In genomic region chr9:129109952-129110739, GRCh38 we compare ENCODE assay signal across 8 cellular contexts. TPM values are rescaled to one million over a fixed set of nuclear protein-coding genes. Genes with fewer than 3 reads are reported as not detected.
A peak's percentile ranks its signal among the peaks of the same experiment; 100 is the strongest.
DNase-seq lines count a peak whose midpoint lies in the region; ATAC-seq and TF ChIP-seq lines count a peak whose summit lies in the region.

No MANE protein-coding gene starts in this region.

- no peaks in the 10 kb centered on the region for H3K27me3 ChIP-seq in CD4-positive, alpha-beta T cell (ENCODE audit: control insufficient read depth, insufficient read depth, low read length)
- H3K27me3 ChIP-seq in NT2/D1 (ENCODE audit: insufficient read depth, insufficient read length), result peaks cover 23% of the 10 kb centered on the region
- H3K27me3 ChIP-seq in lower lobe of right lung (ENCODE audit: low read depth), result no peaks in the 10 kb centered on the region
- H3K27me3 ChIP-seq in tibial nerve, result no peaks in the 10 kb centered on the region

- ATAC-seq in CD4-positive, alpha-beta T cell (ENCODE audit: poor library complexity), result no peak
- ATAC-seq in GM21576 (IDR thresholded peaks at IDR 0.05; ENCODE audit: unreplicated experiment), result peak; percentile 3
- peak; percentile 1 to 43 for ATAC-seq in lower lobe of right lung
- ATAC-seq in GM19328 (IDR thresholded peaks at IDR 0.05; ENCODE audit: unreplicated experiment), result no peak

- no peak for TF ChIP-seq CTCF in CD4-positive, alpha-beta T cell (IDR thresholded peaks at IDR 0.05)
- TF ChIP-seq CTCF in coronary artery (IDR thresholded peaks at IDR 0.05) (no peak), lower lobe of right lung (IDR thresholded peaks at IDR 0.05) (no peak), tibial nerve (IDR thresholded peaks at IDR 0.05) (no peak)

- 2 to 20% methylated on average over 11 to 54 of the region's 64 CpGs for WGBS in tibial nerve, 2 donors

- peak overlapping the region; percentile 80 for H3K4me3 ChIP-seq in NT2/D1 (ENCODE audit: insufficient read length, low read depth)
- H3K4me3 ChIP-seq in coronary artery, result peak overlapping the region; percentile 99
- peak overlapping the region; percentile 73 for H3K4me3 ChIP-seq in lower lobe of right lung
- H3K4me3 ChIP-seq in tibial nerve, result peak overlapping the region; percentile 71 to 97 (median 88)

- no peaks in the 10 kb centered on the region for H3K27me3 Mint-ChIP-seq in CD4-positive, alpha-beta T cell

- intact Hi-C loops in CD4-positive, alpha-beta T cell (cut with DNase I, micrococcal nuclease), result loop anchor here (1.0 to 2.0 kb wide), 6 partner anchors 27 to 163 kb away; partner anchors contain the start of genes MIGA2 (in 2 of the 2), DOLK (in 1 of the 2), DOLPP1 (in 1 of the 2) and NUP188 (in 1 of the 2)
- intact Hi-C loops in lower lobe of right lung (cut with DNase I), result no loop called here

- peaks cover 33% of the 10 kb centered on the region for H3K4me1 Mint-ChIP-seq in CD4-positive, alpha-beta T cell (ENCODE audit: low read depth)

- no peaks in the 10 kb centered on the region for H3K9me3 Mint-ChIP-seq in CD4-positive, alpha-beta T cell

- peak overlapping the region; percentile 86 for H3K9ac ChIP-seq in NT2/D1 (ENCODE audit: insufficient read length, low read depth)

- POLR2A ChIA-PET in CD4-positive, alpha-beta T cell (lab: Charles Lee), result interaction anchor here (0.9 to 3.0 kb wide), 4 partner anchors 12 to 82 kb away, joined by 3 to 15 read pairs (median 4); partner anchors contain the start of genes DOLPP1, MIGA2 and SH3GLB2

- H3K27ac Mint-ChIP-seq in CD4-positive, alpha-beta T cell, result peak overlapping the region; percentile 92

- no peak for TF ChIP-seq POLR2A in tibial nerve (IDR thresholded peaks at IDR 0.05)

- H3K4me1 ChIP-seq in NT2/D1 (ENCODE audit: insufficient read depth, insufficient read length) (peaks cover 4% of the 10 kb centered on the region), lower lobe of right lung (peaks cover 39% of the 10 kb centered on the region), tibial nerve (peaks cover 0 to 50% (median 26%) of the 10 kb centered on the region in 4 donors)

- peak in 1 of 10 experiments; percentile 5 for DNase-seq in CD4-positive, alpha-beta T cell
- DNase-seq in NT2/D1 (ENCODE audit: low read depth, low spot score), result no peak
- DNase-seq in coronary artery (ENCODE audit: low spot score), result peak; percentile 85
- DNase-seq in lower lobe of right lung, result no peak
- DNase-seq in tibial nerve (ENCODE audit: low spot score in 2 of 2), result peak in 1 of 2 donors; percentile 29
- no peak for DNase-seq in SIG-M5 (lab: John Stamatoyannopoulos, UW)

- peak overlapping the region; percentile 98 for H3K4me3 Mint-ChIP-seq in CD4-positive, alpha-beta T cell

- no peaks in the 10 kb centered on the region for H3K9me3 ChIP-seq in CD4-positive, alpha-beta T cell (ENCODE audit: control insufficient read depth, low read length)
- H3K9me3 ChIP-seq in NT2/D1 (ENCODE audit: insufficient read depth, low read length) (no peaks in the 10 kb centered on the region), lower lobe of right lung (no peaks in the 10 kb centered on the region), tibial nerve (no peaks in the 10 kb centered on the region)

- TF ChIP-seq EP300 in tibial nerve (IDR thresholded peaks at IDR 0.05), result no peak

- H3K36me3 ChIP-seq in NT2/D1 (ENCODE audit: insufficient read depth, insufficient read length, low read length), result peaks cover 6% of the 10 kb centered on the region
- peaks cover 14% of the 10 kb centered on the region for H3K36me3 ChIP-seq in lower lobe of right lung
- H3K36me3 ChIP-seq in tibial nerve, result peaks cover 0 to 32% (median 0%) of the 10 kb centered on the region in 3 donors

- CTCF ChIA-PET in CD4-positive, alpha-beta T cell (lab: Charles Lee), result interaction anchor here (0.5 to 1.0 kb wide), 2 partner anchors 35 to 689 kb away, joined by 3 to 4 read pairs; no protein-coding TSS in a partner anchor

- H3K27ac ChIP-seq in CD4-positive, alpha-beta T cell (ENCODE audit: low read depth, low read length), result no peak overlapping the region
- peak overlapping the region; percentile 88 to 91 for H3K27ac ChIP-seq in coronary artery
- peak overlapping the region; percentile 93 for H3K27ac ChIP-seq in lower lobe of right lung
- peak overlapping the region; percentile 63 to 96 (median 92) for H3K27ac ChIP-seq in tibial nerve

- H3K36me3 Mint-ChIP-seq in CD4-positive, alpha-beta T cell (ENCODE audit: low read depth), result peaks cover 15% of the 10 kb centered on the region

RNA-seq across cellular contexts. Expression of gene CRAT, which starts 0.4 kb away (rescaled TPM):
- total RNA-seq in CD4-positive, alpha-beta T cell, result 1 to 10 TPM; 7.1 to 9.4 TPM
- total RNA-seq in lower lobe of right lung (23.2 TPM), tibial nerve (10 to 100 TPM; 42.7 to 81.8 (median 63.2) TPM)

RNA-seq across cellular contexts. Expression of gene PTPA, which starts 1.1 kb away (rescaled TPM):
- 10 to 100 TPM; 21.6 to 23.3 TPM for total RNA-seq in CD4-positive, alpha-beta T cell
- total RNA-seq in lower lobe of right lung (100 TPM), tibial nerve (10 to 100 TPM; 38.0 to 50.1 (median 44.0) TPM)

RNA-seq across cellular contexts. Expression of gene DOLPP1, which starts 29.2 kb away (rescaled TPM):
- total RNA-seq in CD4-positive, alpha-beta T cell, result 1 to 10 TPM; 2.7 to 3.6 TPM
- total RNA-seq in lower lobe of right lung (9.5 TPM), tibial nerve (10 to 100 TPM in 1 of 4 donors, 1 to 10 TPM in 3; 4.7 to 12.0 (median 6.7) TPM)

Comparison
In these comparisons a context has a peak if more than half of its experiments do, and no peak if none do; other contexts are left out.
1. ATAC-seq: peak in GM21576 (single experiment) and lower lobe of right lung (2 of 2); none in CD4-positive, alpha-beta T cell (single experiment) and GM19328 (single experiment).
2. Peak in every context shown above with its lines, with median percentiles within 50 percentile points of each other: H3K4me3 ChIP-seq.